In the genomic region with DNA sequence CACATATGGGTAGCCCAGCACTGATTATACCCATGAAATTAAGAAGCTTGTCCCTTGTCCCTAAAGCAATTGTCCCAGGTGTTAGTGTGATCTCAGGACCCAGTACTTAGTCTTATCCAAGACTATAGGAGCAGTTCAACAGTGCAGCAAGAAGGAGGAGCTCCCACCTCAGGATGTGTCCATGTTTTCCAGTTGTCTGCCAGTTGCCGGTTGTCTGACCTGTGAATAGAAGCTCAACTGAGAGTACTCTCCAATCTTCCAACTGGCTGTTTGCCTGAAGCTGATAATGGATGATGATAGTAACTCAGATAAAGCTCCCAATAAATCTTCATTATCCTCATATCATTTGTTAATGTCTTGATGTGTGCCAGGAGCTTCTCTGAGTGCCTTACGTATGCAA, we compare ENCODE assay signal across 22 cellular contexts.
A peak's percentile ranks its signal among the peaks of the same experiment; 100 is the strongest.
DNase-seq lines count a peak whose midpoint lies in the region; TF ChIP-seq lines count a peak whose summit lies in the region.
"Had no signal": no experiment of that assay in that cellular context is flagged by ENCODE, and none has a peak within 500 bp of the region (broad histone marks: within the 10 kb centered on the region; RNA-seq: fewer than 3 reads in every experiment).

No MANE protein-coding gene starts in this region.

- no peaks in the 10 kb centered on the region for H3K27me3 ChIP-seq in cardiac muscle cell
- H3K27me3 ChIP-seq in right atrium auricular region, result peaks cover 0 to 3% of the 10 kb centered on the region in 2 donors
- H3K27me3 ChIP-seq in adrenal gland, result peaks cover 39% of the 10 kb centered on the region
- peaks cover 69% of the 10 kb centered on the region for H3K27me3 ChIP-seq in A673 (replicated peaks; ENCODE audit: insufficient read depth, low read depth, low read length, poor library complexity)
- H3K27me3 ChIP-seq in spleen (replicated peaks in 1 of 7), result no peaks in the 10 kb centered on the region

- POLR2A ChIA-PET in A673 (lab: Charles Lee; ENCODE audit: low non-redundant PET), result no interaction called here

- intact Hi-C loops in adrenal gland (cut with DNase I), result no loop called here
- intact Hi-C loops in A673 (cut with micrococcal nuclease; ENCODE audit: unreplicated experiment), result no loop called here
- intact Hi-C loops in spleen (cut with DNase I; ENCODE audit: low total_unique reads), result no loop called here

- DNase-seq in cardiac muscle cell (ENCODE audit: low read depth in 1 of 2, low spot score in 1 of 2) (peak; percentile 13 to 23), right atrium auricular region (ENCODE audit: low spot score) (no peak), adrenal gland (peak; percentile 33 to 70 (median 61)), fibroblast of villous mesenchyme (ENCODE audit: low read depth) (peak; percentile 12), nephron progenitor cell (no peak), A673 (ENCODE audit: low spot score) (no peak), spleen (no peak), H4 (ENCODE audit: low spot score) (no peak)
- DNase-seq: activated CD4-positive, alpha-beta T cell treated with anti-CD3 and anti-CD28 coated beads, Interleukin-2, amount 10 ng/mL, durations not matched to agents 7 days and 5 days; amygdala; cerebellar nuclear complex; DMS 273 treated with DMSO at 0.1 percent for 48 hours; NCI-H1092 treated with DMSO at 0.1 percent for 48 hours; NCI-H2107; NCI-H524 treated with DMSO at 0.1 percent for 48 hours; psoas muscle; stimulated activated CD4-positive, alpha-beta T cell treated with anti-CD3 and anti-CD28 coated beads, Interleukin-4, amount 100 ng/mL, for 4 hours; T-cell had no signal

- peaks cover 5% of the 10 kb centered on the region for H3K27me3 Mint-ChIP-seq in nephron progenitor cell (ENCODE audit: low read depth, poor library complexity)

- H3K36me3 Mint-ChIP-seq in nephron progenitor cell (ENCODE audit: low read depth), result no peaks in the 10 kb centered on the region
- H3K36me3 Mint-ChIP-seq: mesothelial cell of epicardium, T-cell had no signal

- H3K4me3 ChIP-seq in cardiac muscle cell (no peak overlapping the region), right atrium auricular region (no peak overlapping the region), adrenal gland (no peak overlapping the region), fibroblast of villous mesenchyme (ENCODE audit: low read depth, low read length) (no peak overlapping the region), A673 (ENCODE audit: low read depth, low read length, poor library complexity, severe bottlenecking) (no peak overlapping the region), spleen (no peak overlapping the region)
- H3K4me3 ChIP-seq: A549, psoas muscle, smooth muscle cell had no signal

- H3K27ac Mint-ChIP-seq in nephron progenitor cell, result no peak overlapping the region
- H3K27ac Mint-ChIP-seq: activated CD4-positive, alpha-beta T cell treated with anti-CD3 and anti-CD28 coated beads, Interleukin-2, amount 10 ng/mL, durations not matched to agents 7 days and 5 days; mesothelial cell of epicardium; T-cell had no signal

- no peaks in the 10 kb centered on the region for H3K9me3 ChIP-seq in cardiac muscle cell (ENCODE audit: low read depth)
- no peaks in the 10 kb centered on the region for H3K9me3 ChIP-seq in right atrium auricular region
- no peaks in the 10 kb centered on the region for H3K9me3 ChIP-seq in adrenal gland (replicated peaks in 1 of 3)
- H3K9me3 ChIP-seq in A673 (ENCODE audit: low read depth, low read length, poor library complexity, severe bottlenecking), result no peaks in the 10 kb centered on the region
- H3K9me3 ChIP-seq in spleen, result no peaks in the 10 kb centered on the region
- H3K9me3 ChIP-seq: A549, psoas muscle had no signal

- no peak overlapping the region for H3K4me3 Mint-ChIP-seq in nephron progenitor cell
- H3K4me3 Mint-ChIP-seq: activated CD4-positive, alpha-beta T cell treated with anti-CD3 and anti-CD28 coated beads, Interleukin-2, amount 10 ng/mL, durations not matched to agents 7 days and 5 days; mesothelial cell of epicardium; neural crest cell; T-cell had no signal

- TF ChIP-seq CTCF in cardiac muscle cell (IDR thresholded peaks at IDR 0.05; ENCODE audit: low read depth, low read length) (peak; percentile 24), right atrium auricular region (IDR thresholded peaks at IDR 0.05) (no peak), adrenal gland (IDR thresholded peaks at IDR 0.05) (peak in 2 of 6 experiments; percentile 8 to 30), fibroblast of villous mesenchyme (IDR thresholded peaks at IDR 0.05; ENCODE audit: insufficient read depth, low read depth, low read length) (peak; percentile 33), nephron progenitor cell (IDR thresholded peaks at IDR 0.05) (no peak), A673 (conservative IDR thresholded peaks at IDR 0.05; ENCODE audit: low read depth, low read length) (no peak), spleen (IDR thresholded peaks at IDR 0.05 in 8 of 11, conservative IDR thresholded peaks at IDR 0.05 in 3 of 11) (no peak)

- H3K36me3 ChIP-seq in cardiac muscle cell (no peaks in the 10 kb centered on the region), right atrium auricular region (no peaks in the 10 kb centered on the region), adrenal gland (replicated peaks in 1 of 2) (no peaks in the 10 kb centered on the region), A673 (ENCODE audit: insufficient read depth, low read length, poor library complexity, severe bottlenecking) (no peaks in the 10 kb centered on the region), spleen (no peaks in the 10 kb centered on the region)

- no peak for TF ChIP-seq POLR2A in adrenal gland (IDR thresholded peaks at IDR 0.05)
- no peak for TF ChIP-seq POLR2A in spleen (IDR thresholded peaks at IDR 0.05)

- peaks cover 7% of the 10 kb centered on the region for H3K4me1 Mint-ChIP-seq in nephron progenitor cell
- H3K4me1 Mint-ChIP-seq: activated CD4-positive, alpha-beta T cell treated with anti-CD3 and anti-CD28 coated beads, Interleukin-2, amount 10 ng/mL, durations not matched to agents 7 days and 5 days; neural crest cell; T-cell had no signal

- no TSS peak for BruUV-seq in A673 (replicated peaks; lab: Mats Ljungman, UMichigan)

- H3K27ac ChIP-seq in cardiac muscle cell (no peak overlapping the region), right atrium auricular region (no peak overlapping the region), adrenal gland (no peak overlapping the region), A673 (ENCODE audit: low read depth, low read length, poor library complexity, severe bottlenecking) (no peak overlapping the region), spleen (no peak overlapping the region)
- H3K27ac ChIP-seq: A549, psoas muscle had no signal

- CTCF ChIA-PET in A673 (lab: Charles Lee), result interaction anchor here (0.6 kb wide), 1 partner anchor 130 kb away, joined by 3 read pairs; no protein-coding TSS in a partner anchor

- H3K9me3 Mint-ChIP-seq in nephron progenitor cell, result no peaks in the 10 kb centered on the region
- H3K9me3 Mint-ChIP-seq: activated CD4-positive, alpha-beta T cell treated with anti-CD3 and anti-CD28 coated beads, Interleukin-2, amount 10 ng/mL, durations not matched to agents 7 days and 5 days; mesothelial cell of epicardium; neural crest cell; T-cell had no signal

- WGBS in adrenal gland, 4 donors, result 18 to 33% (median 24%) methylated on average over 2 of the region's 2 CpGs
- WGBS in spleen, 5 donors, result 41 to 77% (median 62%) methylated on average over 2 of the region's 2 CpGs

- H3K4me1 ChIP-seq in cardiac muscle cell (ENCODE audit: low read depth) (no peaks in the 10 kb centered on the region), right atrium auricular region (no peaks in the 10 kb centered on the region), adrenal gland (replicated peaks in 1 of 2) (no peaks in the 10 kb centered on the region), A673 (ENCODE audit: insufficient read depth, low read length, poor library complexity, severe bottlenecking) (no peaks in the 10 kb centered on the region), spleen (no peaks in the 10 kb centered on the region)
- H3K4me1 ChIP-seq: A549, psoas muscle had no signal

Comparison
In these comparisons a context has a peak if more than half of its experiments do, and no peak if none do; other contexts are left out.
1. DNase-seq: peak in cardiac muscle cell (2 of 2), adrenal gland (7 of 7) and fibroblast of villous mesenchyme (single experiment); none in right atrium auricular region (single experiment), nephron progenitor cell (single experiment), A673 (single experiment), spleen (single experiment) and H4 (single experiment).
2. CTCF ChIP-seq: peak in cardiac muscle cell (single experiment) and fibroblast of villous mesenchyme (single experiment); none in right atrium auricular region (0 of 2), nephron progenitor cell (single experiment), A673 (single experiment) and spleen (0 of 11).